In the genomic region with DNA sequence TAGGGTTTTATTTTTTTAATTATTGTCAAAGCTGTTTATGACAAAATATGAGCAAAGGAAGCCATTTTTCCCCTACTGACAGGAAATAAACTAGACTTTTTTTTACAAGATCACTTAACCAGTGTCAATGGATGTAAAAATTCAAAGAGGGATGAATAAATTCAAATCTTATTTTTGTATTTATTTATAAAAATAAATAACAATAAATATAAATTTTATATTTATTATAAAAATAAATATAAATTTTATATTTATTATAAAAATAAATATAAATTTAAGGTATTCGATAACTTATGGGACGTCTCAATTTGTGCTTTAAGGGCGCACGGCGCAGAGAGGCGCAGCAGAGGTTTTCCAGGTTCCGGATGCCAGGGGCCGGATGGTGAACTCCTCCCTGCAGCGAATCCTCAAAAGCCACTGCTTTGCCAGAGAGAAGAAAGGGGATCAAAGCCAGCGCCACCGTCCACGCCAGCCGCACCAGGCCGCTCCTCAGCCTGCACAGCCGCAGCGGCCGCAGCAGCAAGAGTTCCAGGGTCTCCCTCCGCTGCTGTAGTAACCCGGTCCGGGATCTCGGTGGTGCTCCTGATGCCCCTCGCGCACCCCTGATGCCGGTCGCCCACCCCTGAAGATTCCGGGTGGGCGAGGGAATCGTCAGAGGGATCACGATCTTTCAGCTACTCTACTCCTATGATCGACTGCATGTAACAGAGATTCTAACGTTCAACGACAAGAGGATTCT, we compare ENCODE assay signal across 18 cellular contexts. TPM values are rescaled to one million over a fixed set of nuclear protein-coding genes. Genes with fewer than 3 reads are reported as not detected.
DNase-seq lines count a peak whose midpoint lies in the region; ATAC-seq, FAIRE-seq and TF ChIP-seq lines count a peak whose summit lies in the region.
"Had no signal": no experiment of that assay in that cellular context is flagged by ENCODE, and none has a peak within 500 bp of the region (broad histone marks: within the 10 kb centered on the region; RNA-seq: fewer than 3 reads in every experiment).

No MANE protein-coding gene starts in this region.

- peak; percentile 76 for FAIRE-seq in endometrium (lab: Jason Lieb, UNC)
- FAIRE-seq: GM18507 had no signal

- H3K27ac ChIP-seq in ACC112 (ENCODE audit: low read depth, low read length) = no peak overlapping the region
- H3K27ac ChIP-seq: parathyroid adenoma had no signal

- H3K27me3 Mint-ChIP-seq in HFFc6 (ENCODE audit: insufficient read depth) = peaks cover 13% of the 10 kb centered on the region

- H3K4me1 ChIP-seq in ACC112 (ENCODE audit: control insufficient read depth, insufficient read depth, low read length, unreplicated experiment) = no peaks in the 10 kb centered on the region
- H3K4me1 ChIP-seq: parathyroid adenoma had no signal

- no peaks in the 10 kb centered on the region for H3K79me2 ChIP-seq in ACC112 (ENCODE audit: control insufficient read depth, insufficient read depth, low read length, unreplicated experiment)
- H3K79me2 ChIP-seq: parathyroid adenoma had no signal

- no peaks in the 10 kb centered on the region for H3K36me3 Mint-ChIP-seq in HFFc6 (ENCODE audit: low read depth)
- H3K36me3 Mint-ChIP-seq: activated naive CD8-positive, alpha-beta T cell; IgD-negative memory B cell; stimulated activated effector memory CD8-positive, alpha-beta T cell treated with anti-CD3 and anti-CD28 coated beads, Interleukin-12 subunit alpha, Interleukin-12 subunit beta, amount 100 ng/mL, for 72 hours had no signal

- no peak overlapping the region for H3K27ac Mint-ChIP-seq in HFFc6
- H3K27ac Mint-ChIP-seq: activated naive CD8-positive, alpha-beta T cell; dendritic cell treated with granulocyte-macrophage colony-stimulating factor and Interleukin-4, amounts not matched to agents 40 ng/mL and 50 ng/mL, for 4 days; IgD-negative memory B cell; stimulated activated effector memory CD8-positive, alpha-beta T cell treated with anti-CD3 and anti-CD28 coated beads, Interleukin-12 subunit alpha, Interleukin-12 subunit beta, amount 100 ng/mL, for 72 hours had no signal

- H3K4me3 ChIP-seq in ACC112 (ENCODE audit: low read depth, low read length) = peak overlapping the region; percentile 66
- H3K4me3 ChIP-seq: lung had no signal

- H3K4me1 Mint-ChIP-seq in HFFc6 (ENCODE audit: low read depth) = peaks cover 21% of the 10 kb centered on the region
- H3K4me1 Mint-ChIP-seq: stimulated activated effector memory CD8-positive, alpha-beta T cell treated with anti-CD3 and anti-CD28 coated beads, Interleukin-12 subunit alpha, Interleukin-12 subunit beta, amount 100 ng/mL, for 72 hours had no signal

- no peak for DNase-seq in HFFc6
- DNase-seq in myocyte (ENCODE audit: low read depth) = peak; percentile 27
- no peak for DNase-seq in activated CD4-positive, alpha-beta T cell treated with anti-CD3 and anti-CD28 coated beads for 48 hours
- no peak for DNase-seq in pons (ENCODE audit: low spot score)
- DNase-seq in NK-92 (lab: John Stamatoyannopoulos, UW; ENCODE audit: unreplicated experiment) = no peak
- DNase-seq: EL; NCI-H69; stimulated activated CD4-positive, alpha-beta T cell treated with anti-CD3 and anti-CD28 coated beads, Interleukin-2, amount 100 ng/mL, for 48 hours had no signal

- H3K27me3 ChIP-seq in ACC112 (ENCODE audit: insufficient read depth, low read length) = peaks cover 19% of the 10 kb centered on the region

- H3K4me3 Mint-ChIP-seq in HFFc6 = peak overlapping the region; percentile 77
- H3K4me3 Mint-ChIP-seq: activated naive CD8-positive, alpha-beta T cell; dendritic cell treated with granulocyte-macrophage colony-stimulating factor and Interleukin-4, amounts not matched to agents 40 ng/mL and 50 ng/mL, for 4 days; stimulated activated effector memory CD8-positive, alpha-beta T cell treated with anti-CD3 and anti-CD28 coated beads, Interleukin-12 subunit alpha, Interleukin-12 subunit beta, amount 100 ng/mL, for 72 hours had no signal

- no peaks in the 10 kb centered on the region for H3K36me3 ChIP-seq in ACC112 (ENCODE audit: insufficient read depth, low read length)

- ATAC-seq in HG03095 (IDR thresholded peaks at IDR 0.05; ENCODE audit: unreplicated experiment) = no peak
- ATAC-seq: stimulated activated effector memory CD8-positive, alpha-beta T cell treated with anti-CD3 and anti-CD28 coated beads, Interleukin-12 subunit alpha, Interleukin-12 subunit beta, amount 100 ng/mL, for 72 hours had no signal

- no peaks in the 10 kb centered on the region; the same call in 1 of the 2 replicates for H3K9me3 Mint-ChIP-seq in HFFc6
- H3K9me3 Mint-ChIP-seq: dendritic cell treated with granulocyte-macrophage colony-stimulating factor and Interleukin-4, amounts not matched to agents 40 ng/mL and 50 ng/mL, for 4 days; stimulated activated effector memory CD8-positive, alpha-beta T cell treated with anti-CD3 and anti-CD28 coated beads, Interleukin-12 subunit alpha, Interleukin-12 subunit beta, amount 100 ng/mL, for 72 hours had no signal

- no peak for TF ChIP-seq CTCF in HFFc6 (IDR thresholded peaks at IDR 0.05)

- peak overlapping the region; percentile 89 for H2AFZ ChIP-seq in ACC112 (ENCODE audit: low read length, unreplicated experiment)
- H2AFZ ChIP-seq: parathyroid adenoma had no signal

RNA-seq across cellular contexts. Expression of a gene that starts 28.6 kb away (rescaled TPM):
- 10 to 100 TPM in 1 of 6 experiments, 1 to 10 TPM in 5; 7.2 to 10.2 (median 8.8) TPM for total RNA-seq in HFFc6 (2021; fragmentation: NEBNext Ultra II Directional; extraction: Animal tissue kit (Norgen Biotek cat#: 25700))
- 20.8 and 22.9 TPM in 2 replicates for total RNA-seq in myocyte
- 3.9 TPM for polyA plus RNA-seq in myocyte (2012)

RNA-seq across cellular contexts. Expression of a gene that starts 35.5 kb away (rescaled TPM):
- total RNA-seq in HFFc6 (2021; fragmentation: NEBNext Ultra II Directional; extraction: Animal tissue kit (Norgen Biotek cat#: 25700)) = 10 to 100 TPM; 73.1 to 88.8 (median 82.5) TPM
- 42.0 and 46.4 TPM in 2 replicates for total RNA-seq in myocyte
- 38.8 TPM for polyA plus RNA-seq in myocyte (2012)
